ENCODE assay signal across 17 cellular contexts in the genomic region with DNA sequence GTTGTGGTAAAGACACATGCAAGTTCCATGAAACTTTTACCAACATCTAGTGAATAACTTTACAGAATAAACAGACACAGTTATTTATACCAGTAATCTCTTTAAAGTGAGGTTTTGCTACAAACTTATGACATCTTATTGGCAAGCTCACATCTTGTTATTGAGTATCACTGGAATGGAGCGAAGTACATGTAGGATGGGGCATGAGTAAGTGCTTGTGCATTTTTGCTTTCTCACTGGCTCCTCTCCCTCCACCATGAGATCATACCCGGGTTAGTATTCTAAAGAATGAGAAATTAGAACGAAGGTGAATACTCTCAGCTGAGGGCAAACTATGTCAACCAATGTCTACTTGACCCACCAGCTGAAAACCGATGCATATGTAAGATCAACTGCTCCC.
"Had no signal": no experiment of that assay in that cellular context is flagged by ENCODE, and none has a peak within 500 bp of the region (broad histone marks: within the 10 kb centered on the region; RNA-seq: fewer than 3 reads in every experiment).

No MANE protein-coding gene starts in this region.

- H3K27ac ChIP-seq: ascending aorta, coronary artery, foreskin keratinocyte, heart left ventricle, stomach, thoracic aorta, VCaP had no signal

- H3K4me1 ChIP-seq: ascending aorta, foreskin keratinocyte, heart left ventricle, stomach had no signal

- H3K4me3 ChIP-seq: ascending aorta, coronary artery, heart left ventricle, stomach, thoracic aorta had no signal

- ATAC-seq: activated CD4-positive, alpha-beta T cell treated with anti-CD3 and anti-CD28 coated beads for 36 hours; activated CD8-positive, alpha-beta T cell treated with anti-CD3 and anti-CD28 coated beads for 36 hours; activated T-cell treated with anti-CD3 and anti-CD28 coated beads, Interleukin-2, amount 50 U/mL, for 72 hours; foreskin keratinocyte; heart left ventricle had no signal

- DNase-seq: activated CD4-positive, alpha-beta T cell treated with anti-CD3 and anti-CD28 coated beads for 36 hours; activated CD8-positive, alpha-beta memory T cell treated with anti-CD3 and anti-CD28 coated beads, Interleukin-2, amount 50 U/mL, for 4 hours; activated CD8-positive, alpha-beta T cell treated with anti-CD3 and anti-CD28 coated beads for 36 hours; activated gamma-delta T cell treated with Interleukin-2 at 50 U/mL for 16 hours; activated naive CD8-positive, alpha-beta T cell treated with anti-CD3 and anti-CD28 coated beads for 36 hours; activated T-cell treated with anti-CD3 and anti-CD28 coated beads, Interleukin-2, amount 50 U/mL, for 72 hours; caudate nucleus; effector CD8-positive, alpha-beta T cell; heart left ventricle; nephron progenitor cell; stomach; T-helper 1 cell had no signal

- H3K9me3 ChIP-seq: ascending aorta, thoracic aorta had no signal

- H3K36me3 ChIP-seq: ascending aorta, heart left ventricle, stomach, thoracic aorta had no signal

- H3K27me3 ChIP-seq: ascending aorta, foreskin keratinocyte, heart left ventricle, stomach had no signal
